Comparison of ENCODE assay signal across 8 cellular contexts in genomic region chrX:7083468-7084396, GRCh38.
A peak's percentile ranks its signal among the peaks of the same experiment; 100 is the strongest.
DNase-seq lines count a peak whose midpoint lies in the region; ATAC-seq and TF ChIP-seq lines count a peak whose summit lies in the region.

No MANE protein-coding gene starts in this region.

- DNase-seq in NCI-H69 (lab: John Stamatoyannopoulos, UW) (peak; percentile 3), foreskin keratinocyte (peak; percentile 78 to 84), NCI-H2196 treated with DMSO at 0.1 percent for 48 hours (lab: John Stamatoyannopoulos, UW; ENCODE audit: unreplicated experiment) (no peak), hepatocyte (ENCODE audit: low spot score) (no peak)
- peak; percentile 54 for DNase-seq in activated CD8-positive, alpha-beta memory T cell treated with anti-CD3 and anti-CD28 coated beads, Interleukin-2, amount 50 U/mL, for 48 hours
- DNase-seq in stimulated activated CD8-positive, alpha-beta memory T cell treated with anti-CD3 and anti-CD28 coated beads, Interleukin-15, amount 100 ng/mL, for 1 hour (ENCODE audit: low read depth), result peak; percentile 13

- H3K79me2 ChIP-seq in hepatocyte, result no peaks in the 10 kb centered on the region

- H4K20me1 ChIP-seq in hepatocyte (ENCODE audit: insufficient read depth, poor library complexity, severe bottlenecking), result no peaks in the 10 kb centered on the region

- no peaks in the 10 kb centered on the region for H3K36me3 ChIP-seq in hepatocyte (replicated peaks; ENCODE audit: insufficient read depth, low read depth)

- H2AFZ ChIP-seq in hepatocyte, result no peak overlapping the region

- TF ChIP-seq CTCF in foreskin keratinocyte (conservative IDR thresholded peaks at IDR 0.05) (no peak), hepatocyte (IDR thresholded peaks at IDR 0.05; ENCODE audit: poor library complexity) (no peak)

- H3K9me3 ChIP-seq in hepatocyte (ENCODE audit: low read depth), result no peaks in the 10 kb centered on the region

- no peaks in the 10 kb centered on the region for H3K9me2 ChIP-seq in hepatocyte (replicated peaks; ENCODE audit: insufficient read depth)

- H3K4me3 ChIP-seq in hepatocyte, result no peak overlapping the region

- ATAC-seq in GM18499 (IDR thresholded peaks at IDR 0.05; ENCODE audit: insufficient read depth, unreplicated experiment) (peak; percentile 67), HG02642 (IDR thresholded peaks at IDR 0.05; ENCODE audit: poor library complexity, unreplicated experiment) (peak; percentile 85), foreskin keratinocyte (peak; percentile 98)

- H3K4me1 ChIP-seq in foreskin keratinocyte (no peaks in the 10 kb centered on the region), hepatocyte (ENCODE audit: insufficient read depth) (no peaks in the 10 kb centered on the region)

- WGBS in hepatocyte (ENCODE audit: low lambda C conversion rate, missing lambda C conversion rate), result 72% methylated on average over 21 of the region's 21 CpGs

- H3K27me3 ChIP-seq in foreskin keratinocyte (no peaks in the 10 kb centered on the region), hepatocyte (no peaks in the 10 kb centered on the region)

- H3K27ac ChIP-seq in foreskin keratinocyte (no peak overlapping the region), hepatocyte (no peak overlapping the region)

- H3K4me2 ChIP-seq in hepatocyte, result no peak overlapping the region

Comparison
In these comparisons a context has a peak if more than half of its experiments do, and no peak if none do; other contexts are left out.
1. DNase-seq: peak in NCI-H69 (single experiment), activated CD8-positive, alpha-beta memory T cell treated with anti-CD3 and anti-CD28 coated beads, Interleukin-2, amount 50 U/mL, for 48 hours (single experiment), foreskin keratinocyte (2 of 2) and stimulated activated CD8-positive, alpha-beta memory T cell treated with anti-CD3 and anti-CD28 coated beads, Interleukin-15, amount 100 ng/mL, for 1 hour (single experiment); none in NCI-H2196 treated with DMSO at 0.1 percent for 48 hours (single experiment) and hepatocyte (single experiment).
2. Peak in every context shown above with its lines, with median percentiles within 50 percentile points of each other: ATAC-seq.